In the genomic region with DNA sequence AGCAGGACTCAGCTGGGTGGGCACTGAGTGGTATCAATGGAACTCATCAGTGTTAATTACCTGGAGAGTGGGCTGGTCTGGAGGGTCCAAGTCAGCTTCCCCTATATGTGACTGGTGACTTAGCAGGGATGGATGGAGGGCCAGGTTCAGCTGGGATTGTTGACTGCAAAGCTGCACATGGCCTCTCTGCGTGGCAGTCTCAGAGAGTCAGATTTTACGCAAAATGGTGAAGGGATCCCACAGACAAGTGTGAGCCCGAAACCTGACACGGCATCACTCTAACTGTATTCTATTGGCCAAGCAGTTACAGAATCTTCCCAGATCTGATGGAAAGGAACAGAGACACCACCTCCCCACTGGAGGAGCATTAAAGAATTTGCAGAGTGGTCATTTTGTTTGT, we compare ENCODE assay signal across 1 cellular context.
TF ChIP-seq lines count a peak whose summit lies in the region.

No MANE protein-coding gene starts in this region.

TF ChIP-seq in IMR-90, 13 proteins besides CTCF, POLR2A, EP300 and RAD21:
- no peak for TF ChIP-seq CHD1 (IDR thresholded peaks at IDR 0.05; ENCODE audit: low read depth, low read length)
- no peak for TF ChIP-seq RCOR1 (IDR thresholded peaks at IDR 0.05; ENCODE audit: insufficient replicate concordance, low read length)
- no peak for TF ChIP-seq MAFK (IDR thresholded peaks at IDR 0.05; ENCODE audit: low read depth, low read length)
- no peak for TF ChIP-seq FOS (IDR thresholded peaks at IDR 0.05; ENCODE audit: low read depth, low read length)
- TF ChIP-seq, protein P1, sequence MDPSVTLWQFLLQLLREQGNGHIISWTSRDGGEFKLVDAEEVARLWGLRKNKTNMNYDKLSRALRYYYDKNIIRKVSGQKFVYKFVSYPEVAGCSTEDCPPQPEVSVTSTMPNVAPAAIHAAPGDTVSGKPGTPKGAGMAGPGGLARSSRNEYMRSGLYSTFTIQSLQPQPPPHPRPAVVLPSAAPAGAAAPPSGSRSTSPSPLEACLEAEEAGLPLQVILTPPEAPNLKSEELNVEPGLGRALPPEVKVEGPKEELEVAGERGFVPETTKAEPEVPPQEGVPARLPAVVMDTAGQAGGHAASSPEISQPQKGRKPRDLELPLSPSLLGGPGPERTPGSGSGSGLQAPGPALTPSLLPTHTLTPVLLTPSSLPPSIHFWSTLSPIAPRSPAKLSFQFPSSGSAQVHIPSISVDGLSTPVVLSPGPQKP (IDR thresholded peaks at IDR 0.05; ENCODE audit: borderline replicate concordance, low read depth, low read length), result no peak
- TF ChIP-seq NFE2L2 (IDR thresholded peaks at IDR 0.05; ENCODE audit: low read depth, low read length), result no peak
- no peak for TF ChIP-seq MXI1 (IDR thresholded peaks at IDR 0.05; ENCODE audit: borderline replicate concordance, low read depth, low read length)
- no peak for TF ChIP-seq BHLHE40 (IDR thresholded peaks at IDR 0.05; ENCODE audit: low read depth, low read length)
- TF ChIP-seq MAZ (IDR thresholded peaks at IDR 0.05; ENCODE audit: borderline replicate concordance, low read depth, low read length), result no peak
- TF ChIP-seq, protein P2, sequence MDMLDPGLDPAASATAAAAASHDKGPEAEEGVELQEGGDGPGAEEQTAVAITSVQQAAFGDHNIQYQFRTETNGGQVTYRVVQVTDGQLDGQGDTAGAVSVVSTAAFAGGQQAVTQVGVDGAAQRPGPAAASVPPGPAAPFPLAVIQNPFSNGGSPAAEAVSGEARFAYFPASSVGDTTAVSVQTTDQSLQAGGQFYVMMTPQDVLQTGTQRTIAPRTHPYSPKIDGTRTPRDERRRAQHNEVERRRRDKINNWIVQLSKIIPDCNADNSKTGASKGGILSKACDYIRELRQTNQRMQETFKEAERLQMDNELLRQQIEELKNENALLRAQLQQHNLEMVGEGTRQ (IDR thresholded peaks at IDR 0.05; ENCODE audit: low read depth, low read length), result no peak
- no peak for TF ChIP-seq SMC3 (IDR thresholded peaks at IDR 0.05; ENCODE audit: low read depth, low read length)
- TF ChIP-seq CEBPB (IDR thresholded peaks at IDR 0.05; ENCODE audit: low read depth, low read length), result no peak
- TF ChIP-seq RFX5 (IDR thresholded peaks at IDR 0.05; ENCODE audit: low read depth, low read length), result no peak
TF ChIP-seq in IMR-90: peak in this region for 0.
